ENCODE assay signal across 8 cellular contexts in genomic region chr11:73760680-73761402, GRCh38. TPM values are rescaled to one million over a fixed set of nuclear protein-coding genes. Genes with fewer than 3 reads are reported as not detected.
DNase-seq lines count a peak whose midpoint lies in the region; ATAC-seq and TF ChIP-seq lines count a peak whose summit lies in the region.

Gene RAB6A, minus strand, starts transcription at chr11:73761074. Its CDS starts 439 bp downstream, at chr11:73760635.

- no peak for TF ChIP-seq CTCF in GM13976 (IDR thresholded peaks at IDR 0.05; ENCODE audit: borderline replicate concordance, control extremely low read depth, extremely low read depth, insufficient read depth, missing control alignments)
- peak in 5 of 6 experiments; percentile 33 to 80 (median 45) for TF ChIP-seq CTCF in adrenal gland (IDR thresholded peaks at IDR 0.05)
- peak in 10 of 12 donors; percentile 20 to 61 (median 41) for TF ChIP-seq CTCF in heart left ventricle (IDR thresholded peaks at IDR 0.05)
- peak; percentile 40 to 95 (median 84) for TF ChIP-seq CTCF in upper lobe of left lung (IDR thresholded peaks at IDR 0.05)

- H3K4me3 ChIP-seq in adrenal gland = peak within 1 kb of the TSS; percentile 62 to 96 (median 82)
- H3K4me3 ChIP-seq in heart left ventricle = peak within 1 kb of the TSS; percentile 61 to 99 (median 89)
- H3K4me3 ChIP-seq in upper lobe of left lung = peak within 1 kb of the TSS; percentile 77 to 98 (median 86)

- TF ChIP-seq POLR2A in adrenal gland (IDR thresholded peaks at IDR 0.05) (peak; percentile 97 to 98), heart left ventricle (IDR thresholded peaks at IDR 0.05) (peak in 1 of 2 donors; percentile 85), upper lobe of left lung (IDR thresholded peaks at IDR 0.05) (peak in 3 of 4 donors; percentile 90 to 96 (median 93))

- H3K27me3 ChIP-seq in adrenal gland (no peaks in the 10 kb centered on the region), heart left ventricle (no peaks in the 10 kb centered on the region), upper lobe of left lung (no peaks in the 10 kb centered on the region)

- peak in 1 of 4 donors; percentile 89 for TF ChIP-seq EP300 in upper lobe of left lung (IDR thresholded peaks at IDR 0.05)

- H3K4me1 ChIP-seq in adrenal gland (replicated peaks in 1 of 2) (peaks cover 18 to 21% of the 10 kb centered on the region in 2 donors), heart left ventricle (peaks cover 2 to 29% (median 16%) of the 10 kb centered on the region in 12 donors), upper lobe of left lung (peaks cover 14 to 30% (median 26%) of the 10 kb centered on the region in 4 donors)

- in situ Hi-C loops in GM13976 (cut with MboI; ENCODE audit: low sequenced_read_pairs, unreplicated experiment) = no loop called here

- 0% methylated on average over 8 to 74 of the region's 74 CpGs for WGBS in adrenal gland, 4 donors
- 0 to 1% (median 0%) methylated on average over 42 to 74 of the region's 74 CpGs for WGBS in heart left ventricle, 4 donors
- 0% methylated on average over 29 to 65 of the region's 74 CpGs for WGBS in upper lobe of left lung, 2 donors

- intact Hi-C loops in adrenal gland (cut with DNase I) = no loop called here
- intact Hi-C loops in heart left ventricle (cut with DNase I) = loop anchor here in 7 of 10 donors (1.0 kb wide), 1 partner anchor 18 kb away; no protein-coding TSS in a partner anchor
- intact Hi-C loops in posterior cingulate gyrus (cut with DNase I) = loop anchor here (1.0 to 5.0 kb wide), 3 partner anchors 18 to 171 kb away; partner anchors contain the start of genes COA4 and PAAF1

- peak; percentile 98 for DNase-seq in GM13976 (ENCODE audit: low spot score)
- DNase-seq in NCI-H146 (lab: John Stamatoyannopoulos, UW) = peak; percentile 100
- peak; percentile 99 to 100 (median 100) for DNase-seq in T-helper 1 cell
- peak; percentile 99 to 100 (median 100) for DNase-seq in adrenal gland
- DNase-seq in heart left ventricle = peak; percentile 100
- peak; percentile 99 to 100 (median 100) for DNase-seq in posterior cingulate gyrus
- DNase-seq in upper lobe of left lung = peak; percentile 99 to 100

- H3K27ac ChIP-seq in adrenal gland = peak within 1 kb of the TSS; percentile 96 to 98 (median 97)
- peak within 1 kb of the TSS; percentile 90 to 99 (median 98) for H3K27ac ChIP-seq in heart left ventricle
- H3K27ac ChIP-seq in upper lobe of left lung = peak within 1 kb of the TSS; percentile 98 to 99 (median 98)

- H3K9me3 ChIP-seq in adrenal gland (replicated peaks in 1 of 3) (no peaks in the 10 kb centered on the region), heart left ventricle (no peaks in the 10 kb centered on the region), upper lobe of left lung (no peaks in the 10 kb centered on the region)

- no peaks in the 10 kb centered on the region for H3K36me3 ChIP-seq in adrenal gland (replicated peaks in 1 of 2)
- H3K36me3 ChIP-seq in heart left ventricle = no peaks in the 10 kb centered on the region
- H3K36me3 ChIP-seq in upper lobe of left lung = no peaks in the 10 kb centered on the region

- ATAC-seq in HG02870 (IDR thresholded peaks at IDR 0.05; ENCODE audit: unreplicated experiment) = peak; percentile 91
- ATAC-seq in heart left ventricle = peak; percentile 95 to 99 (median 98)
- ATAC-seq in upper lobe of left lung (ENCODE audit: low FRiP score in 2 of 2) = peak; percentile 96 to 99

RNA-seq across cellular contexts. Expression of gene RAB6A, which starts in this region (rescaled TPM):
- total RNA-seq in adrenal gland (100 to 1,000 TPM; 107 to 283 (median 143) TPM), heart left ventricle (100 to 1,000 TPM in 7 of 9 donors, 10 to 100 TPM in 2; 92.2 to 143 (median 123) TPM), upper lobe of left lung (100 to 1,000 TPM in 5 of 6 donors, 10 to 100 TPM in 1; 63.9 to 161 (median 136) TPM)
- polyA plus RNA-seq in adrenal gland (100 to 1,000 TPM in 1 of 3 donors, 10 to 100 TPM in 2; 27.8 to 277 (median 40.5) TPM), heart left ventricle (100 to 1,000 TPM in 1 of 2 donors, 10 to 100 TPM in 1; 41.7 to 110 TPM)

Comparison
In these comparisons a context has a peak if more than half of its experiments do, and no peak if none do; other contexts are left out.
1. Peak in every context shown above with its lines: DNase-seq, ATAC-seq, H3K4me3 ChIP-seq and H3K27ac ChIP-seq.
2. intact Hi-C loops: an anchor here in heart left ventricle (1.0 kb wide) and posterior cingulate gyrus (1.0 to 5.0 kb wide); none called in adrenal gland.